Comparison of ENCODE assay signal across 18 cellular contexts in the genomic region with DNA sequence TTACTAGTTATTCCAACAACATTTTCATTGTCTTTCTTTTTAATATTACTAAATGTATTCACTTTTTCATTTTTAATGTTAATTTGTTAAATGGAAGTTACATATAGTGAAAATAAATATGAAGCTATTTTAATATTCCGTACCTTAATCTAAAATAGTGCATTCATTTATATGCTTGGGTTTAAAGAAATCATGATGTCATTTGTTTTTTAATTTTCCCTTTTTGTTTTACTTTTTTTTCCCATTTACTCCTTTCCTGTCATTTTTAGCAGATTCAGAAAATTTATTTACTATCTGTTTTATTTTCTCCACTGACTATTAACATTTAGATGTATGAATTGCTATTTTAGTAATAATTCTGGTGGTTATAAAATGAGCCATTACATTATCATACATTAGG.
A peak's percentile ranks its signal among the peaks of the same experiment; 100 is the strongest.
DNase-seq lines count a peak whose midpoint lies in the region; ATAC-seq, FAIRE-seq and TF ChIP-seq lines count a peak whose summit lies in the region.
"Had no signal": no experiment of that assay in that cellular context is flagged by ENCODE, and none has a peak within 500 bp of the region (broad histone marks: within the 10 kb centered on the region; RNA-seq: fewer than 3 reads in every experiment).

No MANE protein-coding gene starts in this region.

- CTCF ChIA-PET in HepG2 (lab: Yijun Ruan, JAX; ENCODE audit: low intra/inter-chr PET ratio, low total read pairs), result no interaction called here
- CTCF ChIA-PET in K562 (lab: Yijun Ruan, JAX; ENCODE audit: low intra/inter-chr PET ratio), result no interaction called here

- H3K9me3 ChIP-seq in HepG2 (ENCODE audit: low read length), result no peaks in the 10 kb centered on the region
- no peaks in the 10 kb centered on the region for H3K9me3 ChIP-seq in right lobe of liver
- no peaks in the 10 kb centered on the region for H3K9me3 ChIP-seq in K562 (replicated peaks; ENCODE audit: control insufficient read depth, insufficient read depth, low read depth, low read length)
- H3K9me3 ChIP-seq in kidney (ENCODE audit: control insufficient read depth in 1 of 2, low read length in 2 of 2), result peaks cover 0 to 5% of the 10 kb centered on the region in 2 donors
- no peaks in the 10 kb centered on the region for H3K9me3 ChIP-seq in HAP-1
- H3K9me3 ChIP-seq: BLaER1 had no signal

- no peak overlapping the region for H3K4me2 ChIP-seq in HepG2 (ENCODE audit: low read depth, low read length)
- no peak overlapping the region for H3K4me2 ChIP-seq in K562 (ENCODE audit: insufficient read depth, low read length)
- H3K4me2 ChIP-seq: BLaER1 had no signal

- TF ChIP-seq CTCF in HepG2 (CRISPR knock-in tag; IDR thresholded peaks at IDR 0.05) (no peak), right lobe of liver (IDR thresholded peaks at IDR 0.05) (no peak), K562 (IDR thresholded peaks at IDR 0.05 in 2 of 3, conservative IDR thresholded peaks at IDR 0.05 in 1 of 3; ENCODE audit: insufficient read depth in 2 of 3, low read depth in 1 of 3, low read length in 3 of 3) (no peak), kidney (IDR thresholded peaks at IDR 0.05; ENCODE audit: borderline replicate concordance, extremely low read depth, insufficient read depth) (no peak)

- no peaks in the 10 kb centered on the region for H3K79me2 ChIP-seq in HepG2 (ENCODE audit: insufficient read depth, low read length)
- H3K79me2 ChIP-seq in K562 (ENCODE audit: control insufficient read depth, insufficient read depth, low read length), result peaks cover 78% of the 10 kb centered on the region

- H3K4me3 ChIP-seq in HepG2 (replicated peaks in 1 of 3; ENCODE audit: insufficient read depth in 1 of 3, low read depth in 2 of 3, low read length in 3 of 3), result no peak overlapping the region
- no peak overlapping the region for H3K4me3 ChIP-seq in right lobe of liver
- peak overlapping the region; percentile 5 for H3K4me3 ChIP-seq in K562
- H3K4me3 ChIP-seq in kidney (ENCODE audit: low read length in 2 of 2), result no peak overlapping the region
- no peak overlapping the region for H3K4me3 ChIP-seq in HAP-1
- H3K4me3 ChIP-seq: BLaER1 had no signal

- H3K9me1 ChIP-seq in K562 (ENCODE audit: control insufficient read depth, insufficient read depth, low read length), result no peaks in the 10 kb centered on the region

- no peaks in the 10 kb centered on the region for H3K4me1 ChIP-seq in HepG2 (ENCODE audit: insufficient read depth, low read length)
- no peaks in the 10 kb centered on the region for H3K4me1 ChIP-seq in right lobe of liver
- no peaks in the 10 kb centered on the region for H3K4me1 ChIP-seq in K562 (replicated peaks in 1 of 2; ENCODE audit: control insufficient read depth in 2 of 2, insufficient read depth in 2 of 2, low read length in 2 of 2)
- H3K4me1 ChIP-seq in kidney (ENCODE audit: control insufficient read depth in 1 of 2, insufficient read depth in 1 of 2, low read depth in 1 of 2, low read length in 2 of 2), result no peaks in the 10 kb centered on the region
- peaks cover 9% of the 10 kb centered on the region for H3K4me1 ChIP-seq in HAP-1
- H3K4me1 ChIP-seq: BLaER1 had no signal

- in situ Hi-C loops in HepG2 (cut with HindIII; ENCODE audit: extremely low pct_ligation_motif_present, low pct_unique_long_range_greater_than_20kb) (no loop called here), K562 (cut with MboI) (no loop called here), HAP-1 (cut with MboI; ENCODE audit: low sequenced_read_pairs) (no loop called here)

- BruUV-seq in HepG2 (replicated peaks; lab: Mats Ljungman, UMichigan) (no TSS peak), K562 (replicated peaks; lab: Mats Ljungman, UMichigan) (no TSS peak)

- H3K27ac ChIP-seq in HepG2 (ENCODE audit: extremely low read length, insufficient read depth, low read length) (no peak overlapping the region), right lobe of liver (no peak overlapping the region), K562 (ENCODE audit: extremely low read depth, low read depth, low read length) (peak overlapping the region; percentile 71; the same call in 2 of the 3 replicates), kidney (ENCODE audit: low read depth in 2 of 2, low read length in 2 of 2) (no peak overlapping the region)
- H3K27ac ChIP-seq: 22Rv1, BLaER1, HL-60 had no signal

- TF ChIP-seq POLR2A in HepG2 (IDR thresholded peaks at IDR 0.05; ENCODE audit: insufficient read depth in 1 of 2, low read depth in 2 of 2, low read length in 2 of 2) (no peak), right lobe of liver (IDR thresholded peaks at IDR 0.05) (no peak), K562 (conservative IDR thresholded peaks at IDR 0.05) (no peak)

- ATAC-seq in HepG2 (no peak), right lobe of liver (no peak), K562 (no peak)

- H3K9ac ChIP-seq in HepG2 (ENCODE audit: insufficient read depth, low read depth, low read length), result no peak overlapping the region
- H3K9ac ChIP-seq in K562 (ENCODE audit: insufficient read depth in 1 of 2, low read depth in 2 of 2, low read length in 2 of 2), result peak overlapping the region in 1 of 2 experiments; percentile 68; a peak in 3 of 4 replicates
- no peak overlapping the region for H3K9ac ChIP-seq in kidney (ENCODE audit: low read length in 2 of 2)
- H3K9ac ChIP-seq: BLaER1 had no signal

- H2AFZ ChIP-seq in HepG2 (ENCODE audit: low read length) (no peak overlapping the region), K562 (ENCODE audit: low read depth, low read length) (no peak overlapping the region)

- FAIRE-seq in HepG2 (lab: Jason Lieb, UNC) (no peak), K562 (lab: Jason Lieb, UNC) (no peak), kidney (lab: Jason Lieb, UNC) (peak; percentile 94)

- POLR2A ChIA-PET in HepG2 (lab: Yijun Ruan, JAX), result no interaction called here
- POLR2A ChIA-PET in K562 (lab: Yijun Ruan, JAX), result no interaction called here

- WGBS in HepG2 (ENCODE audit: low lambda C conversion rate), result 2% methylated on average over 1 of the region's 1 CpG
- WGBS in right lobe of liver (ENCODE audit: insufficient coverage, low coverage, low lambda C conversion rate, missing lambda C conversion rate), result 59% methylated on average over 1 of the region's 1 CpG
- 0% methylated on average over 1 of the region's 1 CpG for WGBS in K562 (ENCODE audit: insufficient coverage, low coverage, missing lambda C conversion rate)

- H3K27me3 ChIP-seq in HepG2 (ENCODE audit: control insufficient read depth in 1 of 2, insufficient read depth in 2 of 2, low read length in 2 of 2), result no peaks in the 10 kb centered on the region
- H3K27me3 ChIP-seq in right lobe of liver, result no peaks in the 10 kb centered on the region
- H3K27me3 ChIP-seq in K562 (ENCODE audit: control insufficient read depth in 2 of 2, insufficient read depth in 2 of 2, low read length in 2 of 2), result no peaks in the 10 kb centered on the region
- H3K27me3 ChIP-seq in HAP-1 (ENCODE audit: low read depth), result no peaks in the 10 kb centered on the region
- H3K27me3 ChIP-seq: BLaER1 had no signal

- DNase-seq in HepG2 (ENCODE audit: low spot score) (no peak), right lobe of liver (no peak), K562 (ENCODE audit: extremely low read depth in 1 of 4, low spot score in 3 of 4) (no peak), kidney (no peak), NCI-H146 treated with DMSO at 0.1 percent for 48 hours (lab: John Stamatoyannopoulos, UW; ENCODE audit: unreplicated experiment) (no peak), HAP-1 (ENCODE audit: low spot score in 2 of 2) (no peak)
- DNase-seq in stimulated activated naive CD4-positive, alpha-beta T cell (lab: John Stamatoyannopoulos, UW), result no peak
- DNase-seq: CD4-positive, alpha-beta memory T cell; DMS153; DMS79; GF-D8; GOT3; H7; IMR-90; KBM-7 had no signal

- H4K20me1 ChIP-seq in HepG2 (ENCODE audit: insufficient read depth, low read length) (no peaks in the 10 kb centered on the region), K562 (replicated peaks; ENCODE audit: control insufficient read depth, insufficient read depth, low read length) (no peaks in the 10 kb centered on the region)
- H4K20me1 ChIP-seq: BLaER1 had no signal

- TF ChIP-seq EP300 in HepG2 (IDR thresholded peaks at IDR 0.05; ENCODE audit: low read depth in 2 of 2, low read length in 2 of 2), result no peak
- TF ChIP-seq EP300 in HepG2 (CRISPR knock-in tag; IDR thresholded peaks at IDR 0.05; ENCODE audit: borderline replicate concordance), result no peak
- no peak for TF ChIP-seq EP300 in K562 (IDR thresholded peaks at IDR 0.05; ENCODE audit: low read length)

- intact Hi-C loops in HepG2 (cut with micrococcal nuclease; ENCODE audit: unreplicated experiment), result no loop called here
- intact Hi-C loops in right lobe of liver (cut with DNase I), result no loop called here
- intact Hi-C loops in K562 (cut with micrococcal nuclease), result no loop called here
- intact Hi-C loops in kidney (cut with DNase I), result no loop called here

- H3K36me3 ChIP-seq in HepG2 (replicated peaks in 1 of 2; ENCODE audit: control insufficient read depth in 1 of 2, insufficient read depth in 2 of 2, low read length in 2 of 2) (no peaks in the 10 kb centered on the region), right lobe of liver (no peaks in the 10 kb centered on the region), K562 (ENCODE audit: control insufficient read depth, insufficient read depth, low read length) (no peaks in the 10 kb centered on the region), kidney (ENCODE audit: control insufficient read depth in 1 of 2, insufficient read depth in 2 of 2, low read length in 2 of 2) (no peaks in the 10 kb centered on the region), HAP-1 (replicated peaks) (no peaks in the 10 kb centered on the region)
- H3K36me3 ChIP-seq: BLaER1 had no signal

- TF ChIP-seq RAD21 in HepG2 (CRISPR knock-in tag; IDR thresholded peaks at IDR 0.05) (no peak), K562 (CRISPR knock-in tag; conservative IDR thresholded peaks at IDR 0.05 in 1 of 2, IDR thresholded peaks at IDR 0.05 in 1 of 2) (no peak)

TF ChIP-seq in HepG2, 621 proteins besides CTCF, POLR2A, EP300 and RAD21 (continues in another document):
- no peak for TF ChIP-seq SETDB1 (CRISPR knock-in tag; IDR thresholded peaks at IDR 0.05; ENCODE audit: borderline replicate concordance)

TF ChIP-seq in K562, 482 proteins besides CTCF, POLR2A, EP300 and RAD21 (continues in another document):
- TF ChIP-seq, protein P1, sequence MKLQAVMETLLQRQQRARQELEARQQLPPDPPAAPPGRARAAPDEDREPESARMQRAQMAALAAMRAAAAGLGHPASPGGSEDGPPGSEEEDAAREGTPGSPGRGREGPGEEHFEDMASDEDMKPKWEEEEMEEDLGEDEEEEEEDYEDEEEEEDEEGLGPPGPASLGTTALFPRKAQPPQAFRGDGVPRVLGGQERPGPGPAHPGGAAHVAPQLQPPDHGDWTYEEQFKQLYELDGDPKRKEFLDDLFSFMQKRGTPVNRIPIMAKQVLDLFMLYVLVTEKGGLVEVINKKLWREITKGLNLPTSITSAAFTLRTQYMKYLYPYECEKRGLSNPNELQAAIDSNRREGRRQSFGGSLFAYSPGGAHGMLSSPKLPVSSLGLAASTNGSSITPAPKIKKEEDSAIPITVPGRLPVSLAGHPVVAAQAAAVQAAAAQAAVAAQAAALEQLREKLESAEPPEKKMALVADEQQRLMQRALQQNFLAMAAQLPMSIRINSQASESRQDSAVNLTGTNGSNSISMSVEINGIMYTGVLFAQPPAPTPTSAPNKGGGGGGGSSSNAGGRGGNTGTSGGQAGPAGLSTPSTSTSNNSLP (IDR thresholded peaks at IDR 0.05; ENCODE audit: borderline replicate concordance, low read depth, low read length), result no peak
- TF ChIP-seq ZNF589 (CRISPR knock-in tag; IDR thresholded peaks at IDR 0.05; ENCODE audit: low read depth) (no peak), ZNF324 (CRISPR knock-in tag; IDR thresholded peaks at IDR 0.05) (no peak)
